ENCODE assay signal across 25 cellular contexts in the genomic region with DNA sequence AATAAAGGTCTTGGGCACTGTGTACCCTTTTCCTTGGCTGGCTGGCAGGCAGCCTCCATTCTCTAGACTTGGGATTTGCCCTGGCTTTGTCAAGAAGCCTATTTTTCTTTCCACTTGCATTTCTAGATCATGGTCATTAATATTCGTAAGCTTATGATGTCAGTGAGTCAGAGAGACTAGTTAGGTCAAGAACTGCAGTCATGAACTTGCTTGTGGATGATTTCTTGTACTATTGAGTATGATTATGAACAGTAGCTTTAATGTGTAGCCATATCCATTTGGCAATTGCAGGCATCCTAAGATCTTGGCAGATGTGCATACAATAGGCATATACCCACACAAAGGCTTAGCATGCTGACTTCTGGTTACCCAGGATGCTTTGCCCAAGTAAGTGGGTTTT.
"Had no signal": no experiment of that assay in that cellular context is flagged by ENCODE, and none has a peak within 500 bp of the region (broad histone marks: within the 10 kb centered on the region; RNA-seq: fewer than 3 reads in every experiment).

No MANE protein-coding gene starts in this region.

- H3K9me3 ChIP-seq: SJSA1 had no signal

- FAIRE-seq: RCC 7860 had no signal

- H3K27ac Mint-ChIP-seq: T-cell had no signal

- H3K9me3 Mint-ChIP-seq: T-cell had no signal

- H3K36me3 ChIP-seq: SJSA1 had no signal

- H3K36me3 Mint-ChIP-seq: T-cell had no signal

- H3K4me3 ChIP-seq: SJSA1, SK-N-MC had no signal

- H3K4me3 Mint-ChIP-seq: T-cell had no signal

- H3K27ac ChIP-seq: SJSA1, SK-N-MC had no signal

- DNase-seq: KBM-7, MV-4-11, NCI-H1048, NCI-H1105, NCI-H1417, NCI-H1436 treated with DMSO at 0.1 percent for 48 hours, NCI-H1694, NCI-H187 treated with DMSO at 0.1 percent for 48 hours, NCI-H2029 treated with DMSO at 0.1 percent for 48 hours, NCI-H2171, NCI-H226, NCI-H446, NCI-H510A, NCI-H524 treated with DMSO at 0.1 percent for 48 hours, NCI-H69, NCI-H774, OCI-M1, Right ventricle myocardium superior, RPMI8226, SIG-M5, SW 1271, T-cell had no signal

- ATAC-seq: T-cell had no signal

- H3K4me1 Mint-ChIP-seq: T-cell had no signal
